In the genomic region with DNA sequence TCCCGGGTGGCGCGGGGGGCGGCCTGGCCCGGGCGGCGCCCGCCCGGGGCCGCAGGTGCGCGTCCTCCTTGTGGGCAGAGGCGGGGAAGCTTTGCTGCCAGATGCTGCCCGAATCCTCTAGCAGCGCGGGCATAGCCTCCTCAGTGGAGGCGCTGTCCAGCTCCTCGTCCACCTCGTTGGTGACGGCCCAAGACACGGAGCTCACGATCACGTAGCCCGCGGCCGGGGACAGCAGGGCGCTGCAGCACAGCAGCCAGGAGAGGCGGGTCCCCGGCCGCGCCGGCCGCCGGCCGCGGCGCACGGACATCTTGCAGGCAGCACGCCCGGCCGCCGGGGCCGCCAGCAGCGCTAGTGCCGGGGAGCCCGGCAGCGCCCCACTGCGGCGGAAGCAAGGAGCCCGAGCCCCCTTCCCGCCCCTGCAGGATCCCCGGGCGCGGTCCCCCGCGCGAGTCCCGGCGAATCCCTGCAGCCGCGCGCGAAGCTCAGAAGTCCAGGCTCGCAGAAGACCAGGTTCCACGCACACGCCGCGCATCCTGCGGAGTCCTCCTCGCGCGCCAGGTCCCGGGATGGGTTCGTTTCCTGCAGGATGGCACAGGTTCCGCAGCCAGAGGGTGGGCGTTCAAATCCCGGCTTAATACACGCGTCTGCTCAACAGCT, we compare ENCODE assay signal across 8 cellular contexts. TPM values are rescaled to one million over a fixed set of nuclear protein-coding genes. Genes with fewer than 3 reads are reported as not detected.
DNase-seq lines count a peak whose midpoint lies in the region; ATAC-seq and TF ChIP-seq lines count a peak whose summit lies in the region.

Gene CREG2, minus strand, starts transcription at position 353 of the 657 bp plus-strand sequence. Its CDS starts 46 bp downstream, at position 307.

- DNase-seq in HT1080 (ENCODE audit: low read depth) = peak; percentile 66
- DNase-seq in T-helper 2 cell treated with Interferon-gamma antibody and Interleukin-4, amounts not matched to agents 5 μg/mL and 100 μg/mL, for 36 hours (ENCODE audit: low spot score) = peak; percentile 58
- peak; percentile 51 for DNase-seq in astrocyte of the spinal cord (ENCODE audit: low read depth, low spot score)
- DNase-seq in hepatocyte (ENCODE audit: low spot score) = peak; percentile 89

- peaks cover 0 to 20% (median 0%) of the 10 kb centered on the region in 11 experiments; a peak in 5 of 22 replicates for H4K20me1 ChIP-seq in BLaER1 treated with 17β-estradiol and CSF1 and Interleukin-3, amounts not matched to agents 10 nM and 100 nM
- no peaks in the 10 kb centered on the region for H4K20me1 ChIP-seq in hepatocyte (ENCODE audit: insufficient read depth, poor library complexity, severe bottlenecking)

- peak within 1 kb of the TSS; percentile 72 for H3K4me3 Mint-ChIP-seq in T-helper 2 cell treated with Interferon-gamma antibody and Interleukin-4, amounts not matched to agents 5 μg/mL and 100 μg/mL, for 36 hours

- H3K36me3 ChIP-seq in BLaER1 treated with 17β-estradiol and CSF1 and Interleukin-3, amounts not matched to agents 10 nM and 100 nM = no peaks in the 10 kb centered on the region
- H3K36me3 ChIP-seq in hepatocyte (replicated peaks; ENCODE audit: insufficient read depth, low read depth) = no peaks in the 10 kb centered on the region
- no peaks in the 10 kb centered on the region for H3K36me3 ChIP-seq in rectal smooth muscle tissue (ENCODE audit: control insufficient read depth, insufficient read depth, low read length)

- ATAC-seq in HG02642 (IDR thresholded peaks at IDR 0.05; ENCODE audit: poor library complexity, unreplicated experiment) (no peak), HG03439 (IDR thresholded peaks at IDR 0.05; ENCODE audit: unreplicated experiment) (no peak)

- H3K9me2 ChIP-seq in hepatocyte (replicated peaks; ENCODE audit: insufficient read depth) = no peaks in the 10 kb centered on the region

- H3K27me3 Mint-ChIP-seq in T-helper 2 cell treated with Interferon-gamma antibody and Interleukin-4, amounts not matched to agents 5 μg/mL and 100 μg/mL, for 36 hours (ENCODE audit: low read depth) = peaks cover 70% of the 10 kb centered on the region

- in situ Hi-C loops in astrocyte of the spinal cord (cut with HindIII; ENCODE audit: low sequenced_read_pairs) = no loop called here

- no peaks in the 10 kb centered on the region for H3K9me3 Mint-ChIP-seq in T-helper 2 cell treated with Interferon-gamma antibody and Interleukin-4, amounts not matched to agents 5 μg/mL and 100 μg/mL, for 36 hours

- no peak within 1 kb of the TSS for H3K27ac ChIP-seq in BLaER1 treated with 17β-estradiol and CSF1 and Interleukin-3, amounts not matched to agents 10 nM and 100 nM
- H3K27ac ChIP-seq in hepatocyte (no peak within 1 kb of the TSS), rectal smooth muscle tissue (ENCODE audit: low read depth, low read length) (no peak within 1 kb of the TSS)

- no peak within 1 kb of the TSS for H3K27ac Mint-ChIP-seq in T-helper 2 cell treated with Interferon-gamma antibody and Interleukin-4, amounts not matched to agents 5 μg/mL and 100 μg/mL, for 36 hours

- H3K4me1 Mint-ChIP-seq in T-helper 2 cell treated with Interferon-gamma antibody and Interleukin-4, amounts not matched to agents 5 μg/mL and 100 μg/mL, for 36 hours (ENCODE audit: low read depth) = peaks cover 8% of the 10 kb centered on the region

- WGBS in hepatocyte (ENCODE audit: low lambda C conversion rate, missing lambda C conversion rate) = 3% methylated on average over 60 of the region's 79 CpGs

- no peak within 1 kb of the TSS for H3K9ac ChIP-seq in BLaER1 treated with 17β-estradiol and CSF1 and Interleukin-3, amounts not matched to agents 10 nM and 100 nM
- H3K9ac ChIP-seq in rectal smooth muscle tissue (ENCODE audit: low read length) = no peak within 1 kb of the TSS

- H3K4me3 ChIP-seq in BLaER1 treated with 17β-estradiol and CSF1 and Interleukin-3, amounts not matched to agents 10 nM and 100 nM = peak within 1 kb of the TSS in 9 of 10 experiments; percentile 10 to 56 (median 36); a peak in 14 of 20 replicates
- H3K4me3 ChIP-seq in astrocyte of the spinal cord (ENCODE audit: low read depth, low read length) (peak within 1 kb of the TSS; percentile 22), hepatocyte (peak within 1 kb of the TSS; percentile 58), rectal smooth muscle tissue (ENCODE audit: low read length) (peak within 1 kb of the TSS; percentile 62)

- peaks cover 48 to 65% (median 61%) of the 10 kb centered on the region in 11 experiments for H3K27me3 ChIP-seq in BLaER1 treated with 17β-estradiol and CSF1 and Interleukin-3, amounts not matched to agents 10 nM and 100 nM
- H3K27me3 ChIP-seq in hepatocyte = peaks cover 58% of the 10 kb centered on the region
- H3K27me3 ChIP-seq in rectal smooth muscle tissue (ENCODE audit: control insufficient read depth, insufficient read depth, low read length) = peaks cover 18% of the 10 kb centered on the region

- H3K9me3 ChIP-seq in BLaER1 treated with 17β-estradiol and CSF1 and Interleukin-3, amounts not matched to agents 10 nM and 100 nM (replicated peaks in 1 of 11) = peaks cover 0 to 20% (median 7%) of the 10 kb centered on the region in 11 experiments; a peak in 12 of 22 replicates
- H3K9me3 ChIP-seq in hepatocyte (ENCODE audit: low read depth) = no peaks in the 10 kb centered on the region

- H3K79me2 ChIP-seq in hepatocyte = no peaks in the 10 kb centered on the region

- H2AFZ ChIP-seq in hepatocyte = peak within 1 kb of the TSS; percentile 66

- TF ChIP-seq CTCF in astrocyte of the spinal cord (IDR thresholded peaks at IDR 0.05; ENCODE audit: low read depth, low read length) = peak; percentile 58
- TF ChIP-seq CTCF in hepatocyte (IDR thresholded peaks at IDR 0.05; ENCODE audit: poor library complexity) = peak; percentile 65

- H3K4me1 ChIP-seq in BLaER1 treated with 17β-estradiol and CSF1 and Interleukin-3, amounts not matched to agents 10 nM and 100 nM = peaks cover 8 to 21% (median 16%) of the 10 kb centered on the region in 10 experiments; a peak in 18 of 20 replicates
- H3K4me1 ChIP-seq in hepatocyte (ENCODE audit: insufficient read depth) (no peaks in the 10 kb centered on the region), rectal smooth muscle tissue (ENCODE audit: control insufficient read depth, insufficient read depth, low read length) (peaks cover 2% of the 10 kb centered on the region)

- H3K36me3 Mint-ChIP-seq in T-helper 2 cell treated with Interferon-gamma antibody and Interleukin-4, amounts not matched to agents 5 μg/mL and 100 μg/mL, for 36 hours (ENCODE audit: low read depth) = no peaks in the 10 kb centered on the region

- peak within 1 kb of the TSS; percentile 35 to 83 (median 54); a peak in 19 of 22 replicates for H3K4me2 ChIP-seq in BLaER1 treated with 17β-estradiol and CSF1 and Interleukin-3, amounts not matched to agents 10 nM and 100 nM
- H3K4me2 ChIP-seq in hepatocyte = peak within 1 kb of the TSS; percentile 98

RNA-seq across cellular contexts. Expression of gene CREG2, which starts in this region (rescaled TPM):
- total RNA-seq in HT1080 (2014; rRNA removed; shearing (Covaris generic)) = 7.0 and 7.1 TPM in 2 replicates
- 6.5 and 7.4 TPM in 2 replicates for polyA plus RNA-seq in HT1080 (2015; cell fraction: cytosol; rRNA removed)
- polyA plus RNA-seq in HT1080 (2015; cell fraction: nucleus; rRNA removed) = 2.7 and 2.9 TPM in 2 replicates
- total RNA-seq in hepatocyte = 2.2 and 3.8 TPM in 2 replicates
- 2.6 and 4.8 TPM in 2 replicates for polyA plus RNA-seq in hepatocyte
